ENCODE assay signal across 8 cellular contexts in the genomic region with DNA sequence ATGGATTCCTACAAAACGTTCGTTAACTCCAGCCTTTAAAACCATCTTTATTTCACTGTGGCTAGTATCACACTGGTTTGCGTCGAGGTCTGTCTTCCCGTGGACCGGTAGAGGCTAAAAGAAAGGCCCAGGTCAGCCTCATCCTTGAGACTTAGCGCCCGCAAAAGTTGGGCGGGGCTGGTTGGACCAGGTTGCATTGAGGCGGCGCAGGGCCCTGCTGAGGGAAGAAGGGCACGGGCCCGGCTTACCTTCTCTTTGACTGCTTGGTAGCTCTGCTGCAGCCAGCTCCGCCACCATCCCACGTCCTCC. TPM values are rescaled to one million over a fixed set of nuclear protein-coding genes. Genes with fewer than 3 reads are reported as not detected.
DNase-seq lines count a peak whose midpoint lies in the region; ATAC-seq and TF ChIP-seq lines count a peak whose summit lies in the region.

No MANE protein-coding gene starts in this region.

- peaks cover 45% of the 10 kb centered on the region for H3K79me2 ChIP-seq in MM.1S (ENCODE audit: low read length)
- H3K79me2 ChIP-seq in smooth muscle cell (ENCODE audit: low read depth), result peaks cover 43% of the 10 kb centered on the region

- ATAC-seq in GM21515 (IDR thresholded peaks at IDR 0.05; ENCODE audit: unreplicated experiment), result peak; percentile 16

- intact Hi-C loops in adrenal gland (cut with DNase I), result no loop called here

- H3K27me3 ChIP-seq in MM.1S (replicated peaks; ENCODE audit: insufficient read depth, low read length) (no peaks in the 10 kb centered on the region), adrenal gland (no peaks in the 10 kb centered on the region), iPS-15b (ENCODE audit: control insufficient read depth, insufficient read depth, low read length) (no peaks in the 10 kb centered on the region), smooth muscle cell (ENCODE audit: low read depth) (no peaks in the 10 kb centered on the region)

- H3K4me3 ChIP-seq in MM.1S (ENCODE audit: low read length) (peak overlapping the region; percentile 96), adrenal gland (peak overlapping the region; percentile 20 to 74 (median 66)), iPS-15b (ENCODE audit: low read depth, low read length) (peak overlapping the region; percentile 100), smooth muscle cell (peak overlapping the region; percentile 82)

- H3K27ac ChIP-seq in MM.1S (ENCODE audit: low read length) (peak overlapping the region; percentile 60; the same call in 1 of the 2 replicates), adrenal gland (peak overlapping the region; percentile 69 to 98 (median 97)), smooth muscle cell (ENCODE audit: low read depth) (peak overlapping the region; percentile 96)

- peak overlapping the region; percentile 91 for H3K9ac ChIP-seq in MM.1S (ENCODE audit: low read length)
- H3K9ac ChIP-seq in iPS-15b (ENCODE audit: low read depth, low read length), result peak overlapping the region; percentile 92
- H3K9ac ChIP-seq in smooth muscle cell (ENCODE audit: low read depth), result peak overlapping the region; percentile 98

- no peak for TF ChIP-seq CTCF in MM.1S (IDR thresholded peaks at IDR 0.05; ENCODE audit: low read length)
- TF ChIP-seq CTCF in adrenal gland (IDR thresholded peaks at IDR 0.05), result no peak
- TF ChIP-seq CTCF in smooth muscle cell (IDR thresholded peaks at IDR 0.05; ENCODE audit: borderline replicate concordance, insufficient read depth, poor library complexity, severe bottlenecking), result no peak

- TF ChIP-seq POLR2A in adrenal gland (IDR thresholded peaks at IDR 0.05), result no peak

- H3K4me2 ChIP-seq in MM.1S (ENCODE audit: low read depth, low read length) (peak overlapping the region; percentile 95), smooth muscle cell (peak overlapping the region; percentile 97)

- 0 to 3% (median 2%) methylated on average over 9 to 15 of the region's 15 CpGs for WGBS in adrenal gland, 4 donors
- 5% methylated on average over 13 of the region's 15 CpGs for WGBS in smooth muscle cell (ENCODE audit: low lambda C conversion rate)

- H3K9me3 ChIP-seq in MM.1S (replicated peaks; ENCODE audit: insufficient read depth, low read length) (no peaks in the 10 kb centered on the region), adrenal gland (replicated peaks in 1 of 3) (no peaks in the 10 kb centered on the region), iPS-15b (ENCODE audit: control insufficient read depth, insufficient read depth, low read length) (no peaks in the 10 kb centered on the region), smooth muscle cell (replicated peaks; ENCODE audit: low read depth) (no peaks in the 10 kb centered on the region)

- DNase-seq in CD1c-positive myeloid dendritic cell (ENCODE audit: extremely low spot score), result peak; percentile 49
- DNase-seq in MM.1S, result peak; percentile 62
- peak in 4 of 7 donors; percentile 62 to 71 (median 65) for DNase-seq in adrenal gland
- no peak for DNase-seq in smooth muscle cell (lab: John Stamatoyannopoulos, UW; ENCODE audit: unreplicated experiment)
- no peak for DNase-seq in EL
- no peak for DNase-seq in T-helper 9 cell

- H3K9me2 ChIP-seq in MM.1S (replicated peaks; ENCODE audit: insufficient read depth, low read length), result no peaks in the 10 kb centered on the region

- H3F3A ChIP-seq in MM.1S (ENCODE audit: insufficient read depth, low read length) (peaks cover 7% of the 10 kb centered on the region; the same call in 1 of the 2 replicates), smooth muscle cell (ENCODE audit: low read depth) (no peaks in the 10 kb centered on the region)

- H2AFZ ChIP-seq in MM.1S (ENCODE audit: low read length), result peak overlapping the region; percentile 75
- H2AFZ ChIP-seq in smooth muscle cell (ENCODE audit: low read depth), result peak overlapping the region; percentile 85

- H3K36me3 ChIP-seq in MM.1S (replicated peaks; ENCODE audit: insufficient read depth, low read length), result peaks cover 9% of the 10 kb centered on the region; the same call in 1 of the 2 replicates
- peaks cover 0 to 25% of the 10 kb centered on the region in 2 donors for H3K36me3 ChIP-seq in adrenal gland (replicated peaks in 1 of 2)
- peaks cover 5% of the 10 kb centered on the region for H3K36me3 ChIP-seq in iPS-15b (ENCODE audit: control insufficient read depth, insufficient read depth, low read length)
- H3K36me3 ChIP-seq in smooth muscle cell (ENCODE audit: low read depth), result no peaks in the 10 kb centered on the region

- H3K4me1 ChIP-seq in MM.1S (ENCODE audit: low read length) (peaks cover 10% of the 10 kb centered on the region), adrenal gland (replicated peaks in 1 of 2) (peaks cover 21 to 31% of the 10 kb centered on the region in 2 donors), iPS-15b (ENCODE audit: control insufficient read depth, insufficient read depth, low read length) (no peaks in the 10 kb centered on the region), smooth muscle cell (ENCODE audit: low read depth) (peaks cover 7% of the 10 kb centered on the region)

- no peaks in the 10 kb centered on the region for H4K20me1 ChIP-seq in MM.1S (ENCODE audit: insufficient read depth, low read length)
- peaks cover 20% of the 10 kb centered on the region for H4K20me1 ChIP-seq in smooth muscle cell (ENCODE audit: low read depth)

RNA-seq across cellular contexts. Expression of a gene that starts 0.5 kb away (rescaled TPM):
- total RNA-seq in adrenal gland, result 100 to 1,000 TPM in 7 of 8 donors, 10 to 100 TPM in 1; 95.5 to 153 (median 112) TPM
- polyA plus RNA-seq in adrenal gland, result 10 to 100 TPM; 47.9 to 80.2 (median 63.9) TPM
- 57.3 and 63.4 TPM in 2 replicates for total RNA-seq in smooth muscle cell
- polyA plus RNA-seq in smooth muscle cell, result 45.4 and 53.7 TPM in 2 replicates

RNA-seq across cellular contexts. Expression of a gene that starts 31.4 kb away (rescaled TPM):
- total RNA-seq in adrenal gland (1 to 10 TPM in 5 of 8 donors, under 1 TPM in 2, not detected in 1; 0.69 to 5.3 (median 2.4) TPM), smooth muscle cell (not detected in 2 replicates)
- polyA plus RNA-seq in adrenal gland (1 to 10 TPM in 2 of 3 donors, under 1 TPM in 1; 0.84 to 2.1 (median 1.2) TPM), smooth muscle cell (0.31 and 1.3 TPM in 2 replicates)

RNA-seq across cellular contexts. Expression of a gene that starts 31.5 kb away (rescaled TPM):
- total RNA-seq in adrenal gland (10 to 100 TPM in 3 of 8 donors, 1 to 10 TPM in 5; 1.3 to 12.8 (median 5.8) TPM), smooth muscle cell (1.6 and 10.0 TPM in 2 replicates)
- polyA plus RNA-seq in adrenal gland (100 to 1,000 TPM in 1 of 3 donors, 10 to 100 TPM in 1, 1 to 10 TPM in 1; 1.6 to 110 (median 56.7) TPM), smooth muscle cell (9.6 and 11.1 TPM in 2 replicates)

RNA-seq across cellular contexts. Expression of a gene that starts 57.8 kb away (rescaled TPM):
- 10 to 100 TPM; 24.2 to 82.2 (median 50.0) TPM for total RNA-seq in adrenal gland
- 10 to 100 TPM; 34.4 to 54.8 (median 49.2) TPM for polyA plus RNA-seq in adrenal gland
- 108 and 126 TPM in 2 replicates for total RNA-seq in smooth muscle cell
- polyA plus RNA-seq in smooth muscle cell, result 358 and 389 TPM in 2 replicates

Comparison
In these comparisons a context has a peak if more than half of its experiments do, and no peak if none do; other contexts are left out.
1. DNase-seq: peak in CD1c-positive myeloid dendritic cell (single experiment), MM.1S (single experiment) and adrenal gland (4 of 7); none in smooth muscle cell (single experiment), EL (single experiment) and T-helper 9 cell (single experiment).
2. Peak in every context shown above with its lines, with median percentiles within 50 percentile points of each other: H3K27ac ChIP-seq, H3K4me3 ChIP-seq and H3K9ac ChIP-seq.